Comparison of ENCODE assay signal across 8 cellular contexts in genomic region chrX:119942831-119943184, GRCh38. TPM values are rescaled to one million over a fixed set of nuclear protein-coding genes. Genes with fewer than 3 reads are reported as not detected.
DNase-seq lines count a peak whose midpoint lies in the region; ATAC-seq and TF ChIP-seq lines count a peak whose summit lies in the region.

No MANE protein-coding gene starts in this region.

- H3K9me2 ChIP-seq in SU-DHL-6 (replicated peaks; ENCODE audit: insufficient read depth, low read length): no peaks in the 10 kb centered on the region

- H3K27ac ChIP-seq in SU-DHL-6 (ENCODE audit: low read depth, low read length) (peak overlapping the region; percentile 65), gastroesophageal sphincter (peak overlapping the region; percentile 88 to 93 (median 89)), psoas muscle (peak overlapping the region; percentile 80)

- H3K27me3 ChIP-seq in SU-DHL-6 (ENCODE audit: low read length) (no peaks in the 10 kb centered on the region), gastroesophageal sphincter (no peaks in the 10 kb centered on the region), psoas muscle (ENCODE audit: insufficient read depth in 3 of 3, low read length in 2 of 3) (no peaks in the 10 kb centered on the region)

- peak overlapping the region; percentile 95 for H3K4me2 ChIP-seq in SU-DHL-6 (ENCODE audit: low read depth, low read length, poor library complexity, severe bottlenecking)

- TF ChIP-seq CTCF in HFF-Myc (IDR thresholded peaks at IDR 0.05; ENCODE audit: low read depth, low read length, missing control alignments) (no peak), SU-DHL-6 (IDR thresholded peaks at IDR 0.05; ENCODE audit: insufficient read depth, low read length, poor library complexity, severe bottlenecking) (no peak), gastroesophageal sphincter (IDR thresholded peaks at IDR 0.05) (no peak), psoas muscle (IDR thresholded peaks at IDR 0.05) (no peak)

- peaks cover 4% of the 10 kb centered on the region; the same call in 1 of the 2 replicates for H3F3A ChIP-seq in SU-DHL-6 (ENCODE audit: insufficient read depth)

- H4K20me1 ChIP-seq in SU-DHL-6 (ENCODE audit: low read depth, low read length): no peaks in the 10 kb centered on the region

- peak overlapping the region; percentile 66 for H3K4me3 ChIP-seq in HFF-Myc (replicated peaks; ENCODE audit: low read depth, low read length)
- H3K4me3 ChIP-seq in SU-DHL-6 (ENCODE audit: insufficient read depth, low read length, poor library complexity, severe bottlenecking): peak overlapping the region; percentile 81
- H3K4me3 ChIP-seq in gastroesophageal sphincter: peak overlapping the region; percentile 74 to 84
- peak overlapping the region; percentile 71 for H3K4me3 ChIP-seq in psoas muscle

- ATAC-seq in GM18498 (IDR thresholded peaks at IDR 0.05; ENCODE audit: unreplicated experiment) (peak; percentile 15), gastroesophageal sphincter (no peak), psoas muscle (peak in 2 of 4 donors; percentile 5 to 29)

- no peak for TF ChIP-seq EP300 in gastroesophageal sphincter (IDR thresholded peaks at IDR 0.05)

- intact Hi-C loops in psoas muscle (cut with DNase I): no loop called here

- H3K4me1 ChIP-seq in gastroesophageal sphincter (peaks cover 0 to 29% (median 6%) of the 10 kb centered on the region in 3 donors), psoas muscle (peaks cover 5% of the 10 kb centered on the region)

- H3K9me3 ChIP-seq in SU-DHL-6 (ENCODE audit: insufficient read depth, low read length) (no peaks in the 10 kb centered on the region), gastroesophageal sphincter (no peaks in the 10 kb centered on the region), psoas muscle (no peaks in the 10 kb centered on the region)

- H2AFZ ChIP-seq in SU-DHL-6 (ENCODE audit: low read depth, low read length, severe bottlenecking): peak overlapping the region; percentile 87

- H3K36me3 ChIP-seq in SU-DHL-6 (ENCODE audit: low read length) (no peaks in the 10 kb centered on the region), gastroesophageal sphincter (peaks cover 0 to 6% of the 10 kb centered on the region in 2 donors), psoas muscle (ENCODE audit: insufficient read depth in 1 of 2, low read depth in 1 of 2) (peaks cover 0 to 5% of the 10 kb centered on the region in 2 donors)

- H3K9ac ChIP-seq in SU-DHL-6 (ENCODE audit: low read length): peak overlapping the region; percentile 80

- WGBS in gastroesophageal sphincter (ENCODE audit: low coverage in 1 of 2), 2 donors: 0 to 23% methylated on average over 8 to 13 of the region's 14 CpGs
- 1 to 31% (median 2%) methylated on average over 14 of the region's 14 CpGs for WGBS in psoas muscle, 3 donors

- DNase-seq in HFF-Myc (ENCODE audit: extremely low read depth, low read depth) (no peak), psoas muscle (no peak), SKM-1 treated with dmso at 0.1 percent for 144 hours (lab: John Stamatoyannopoulos, UW; ENCODE audit: unreplicated experiment) (no peak), C1 segment of cervical spinal cord (lab: John Stamatoyannopoulos, UW) (no peak), NCI-H2227 (lab: John Stamatoyannopoulos, UW; ENCODE audit: unreplicated experiment) (no peak)

- TF ChIP-seq POLR2A in gastroesophageal sphincter (IDR thresholded peaks at IDR 0.05): no peak

- H3K79me2 ChIP-seq in SU-DHL-6 (ENCODE audit: insufficient read depth, low read length): peaks cover 13% of the 10 kb centered on the region

RNA-seq across cellular contexts. Expression of gene NKAP, which starts 0.7 kb away (rescaled TPM):
- total RNA-seq in gastroesophageal sphincter: 10 to 100 TPM in 1 of 4 donors, 1 to 10 TPM in 3; 5.9 to 12.6 (median 6.3) TPM
- 1 to 10 TPM; 6.2 to 7.4 (median 7.2) TPM for total RNA-seq in psoas muscle
- polyA plus RNA-seq in psoas muscle: 1 to 10 TPM; 3.4 to 7.5 (median 5.1) TPM

RNA-seq across cellular contexts. Expression of gene AKAP14, which starts 47.1 kb away (rescaled TPM):
- total RNA-seq in gastroesophageal sphincter (not detected), psoas muscle (not detected)
- polyA plus RNA-seq in psoas muscle: under 1 TPM in 1 of 3 donors, not detected in 2; 0.19 TPM
